Comparison of ENCODE assay signal across 13 cellular contexts in the genomic region with DNA sequence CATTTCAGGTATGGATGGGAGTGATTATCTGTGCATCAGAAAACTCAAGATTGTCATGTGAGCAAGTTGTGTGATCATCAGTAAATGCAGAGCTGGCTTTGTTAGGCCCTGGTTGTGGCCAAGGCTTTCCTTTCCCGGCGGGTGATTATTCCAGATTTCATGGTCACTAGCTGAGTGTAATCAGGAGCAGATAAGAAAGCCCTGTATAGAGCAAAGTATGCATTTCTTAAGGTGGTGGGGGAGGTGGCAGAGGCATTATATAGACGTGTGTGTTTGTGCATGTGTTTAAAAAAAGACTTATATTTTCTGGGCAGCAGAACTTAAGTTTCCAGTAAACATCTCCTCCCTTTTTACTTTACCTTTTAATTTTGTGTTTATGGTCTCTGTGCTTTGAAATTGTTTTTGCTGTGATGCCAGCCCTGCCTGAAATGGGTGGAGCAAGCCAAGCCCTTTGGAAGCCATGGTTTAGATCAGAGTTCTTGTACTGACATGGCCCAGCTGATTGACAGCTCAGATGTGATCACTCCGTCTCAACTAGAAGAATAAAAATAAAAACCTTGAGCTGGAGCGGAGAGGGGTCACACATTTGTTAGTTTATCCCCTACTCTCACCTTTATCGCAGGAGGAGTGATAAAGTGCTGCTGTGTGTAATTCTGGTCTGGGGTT. TPM values are rescaled to one million over a fixed set of nuclear protein-coding genes. Genes with fewer than 3 reads are reported as not detected.
DNase-seq lines count a peak whose midpoint lies in the region; ATAC-seq and TF ChIP-seq lines count a peak whose summit lies in the region.
"Had no signal": no experiment of that assay in that cellular context is flagged by ENCODE, and none has a peak within 500 bp of the region (broad histone marks: within the 10 kb centered on the region; RNA-seq: fewer than 3 reads in every experiment).

No MANE protein-coding gene starts in this region.

- H3K36me3 Mint-ChIP-seq in brain: peaks cover 14% of the 10 kb centered on the region
- H3K36me3 Mint-ChIP-seq in natural killer cell treated with Interleukin-12 subunit alpha and Interleukin-12 subunit beta and Interleukin-15 and Interleukin-18, amount 100 ng/mL, for 72 hours: peaks cover 4% of the 10 kb centered on the region

- H3K4me1 Mint-ChIP-seq in brain: peaks cover 92% of the 10 kb centered on the region
- H3K4me1 Mint-ChIP-seq in natural killer cell treated with Interleukin-12 subunit alpha and Interleukin-12 subunit beta and Interleukin-15 and Interleukin-18, amount 100 ng/mL, for 72 hours (ENCODE audit: low read depth in 2 of 2): peaks cover 81 to 95% of the 10 kb centered on the region in 2 donors

- peaks cover 100% of the 10 kb centered on the region for H3K4me1 ChIP-seq in BLaER1
- peaks cover 96% of the 10 kb centered on the region for H3K4me1 ChIP-seq in Loucy (ENCODE audit: insufficient read depth, low read length, poor library complexity, severe bottlenecking)

- H2AFZ ChIP-seq in Loucy (ENCODE audit: low read length): no peak overlapping the region

- no peaks in the 10 kb centered on the region for H3K9me2 ChIP-seq in Loucy (replicated peaks; ENCODE audit: low read depth, low read length)

- H3K27me3 ChIP-seq in BLaER1 (no peaks in the 10 kb centered on the region), Loucy (ENCODE audit: insufficient read depth, low read length, poor library complexity, severe bottlenecking) (no peaks in the 10 kb centered on the region)
- H3K27me3 ChIP-seq: breast epithelium, testis had no signal

- no peaks in the 10 kb centered on the region for H3K27me3 Mint-ChIP-seq in brain
- H3K27me3 Mint-ChIP-seq in natural killer cell treated with Interleukin-12 subunit alpha and Interleukin-12 subunit beta and Interleukin-15 and Interleukin-18, amount 100 ng/mL, for 72 hours: peaks cover 0 to 2% of the 10 kb centered on the region in 2 donors

- H3K9me3 ChIP-seq in BLaER1 (no peaks in the 10 kb centered on the region), Loucy (ENCODE audit: insufficient read depth, low read depth, low read length) (no peaks in the 10 kb centered on the region)
- H3K9me3 ChIP-seq: breast epithelium, Caco-2, testis had no signal

- H3K9me3 Mint-ChIP-seq in brain: peaks cover 0 to 1% (median 0%) of the 10 kb centered on the region in 5 experiments
- H3K9me3 Mint-ChIP-seq in natural killer cell treated with Interleukin-12 subunit alpha and Interleukin-12 subunit beta and Interleukin-15 and Interleukin-18, amount 100 ng/mL, for 72 hours: no peaks in the 10 kb centered on the region

- TF ChIP-seq CTCF in Loucy (conservative IDR thresholded peaks at IDR 0.05; ENCODE audit: low read length): no peak
- TF ChIP-seq CTCF in brain (conservative IDR thresholded peaks at IDR 0.05): no peak

- H3K27ac Mint-ChIP-seq in brain: peak overlapping the region in 3 of 5 experiments; percentile 71 to 93 (median 89)
- peak overlapping the region; percentile 75 to 77 for H3K27ac Mint-ChIP-seq in natural killer cell treated with Interleukin-12 subunit alpha and Interleukin-12 subunit beta and Interleukin-15 and Interleukin-18, amount 100 ng/mL, for 72 hours

- H3K4me2 ChIP-seq in BLaER1 (peak overlapping the region; percentile 94), Loucy (ENCODE audit: low read depth, low read length, poor library complexity, severe bottlenecking) (peak overlapping the region; percentile 89)

- H4K20me1 ChIP-seq in BLaER1: peaks cover 100% of the 10 kb centered on the region
- no peaks in the 10 kb centered on the region for H4K20me1 ChIP-seq in Loucy (ENCODE audit: insufficient read depth, low read length, poor library complexity, severe bottlenecking)

- peaks cover 19% of the 10 kb centered on the region for H3K36me3 ChIP-seq in BLaER1
- H3K36me3 ChIP-seq in Loucy (ENCODE audit: insufficient read depth, low read length): no peaks in the 10 kb centered on the region
- H3K36me3 ChIP-seq: breast epithelium had no signal

- H3K79me2 ChIP-seq in Loucy (ENCODE audit: insufficient read depth, low read length): peaks cover 95% of the 10 kb centered on the region

- H3F3A ChIP-seq in Loucy (ENCODE audit: low read depth): peaks cover 5% of the 10 kb centered on the region

- DNase-seq in natural killer cell treated with Interleukin-12 subunit alpha and Interleukin-12 subunit beta and Interleukin-15 and Interleukin-18, amount 100 ng/mL, for 72 hours (ENCODE audit: low spot score): no peak
- DNase-seq in stimulated activated CD4-positive, alpha-beta T cell treated with anti-CD3 and anti-CD28 coated beads, Interleukin-15, amount 100 ng/mL, for 24 hours: no peak
- DNase-seq: Caco-2; NCI-H748 treated with DMSO at 0.1 percent for 48 hours; stimulated activated CD4-positive, alpha-beta T cell treated with anti-CD3 and anti-CD28 coated beads, Interleukin-4, amount 100 ng/mL, for 24 hours; testis had no signal

- no peak overlapping the region for H3K4me3 ChIP-seq in BLaER1
- H3K4me3 ChIP-seq in Loucy (ENCODE audit: low read length, poor library complexity, severe bottlenecking): peak overlapping the region; percentile 19
- H3K4me3 ChIP-seq: breast epithelium, testis had no signal

- H3K27ac ChIP-seq in BLaER1: 0 out of 2 replicates have a peak overlapping the region, but pooled peaks have one; percentile 22
- H3K27ac ChIP-seq: breast epithelium, testis had no signal

- no peak overlapping the region for H3K9ac ChIP-seq in BLaER1
- peak overlapping the region; percentile 72 for H3K9ac ChIP-seq in Loucy (ENCODE audit: low read depth, low read length, poor library complexity, severe bottlenecking)

- H3K4me3 Mint-ChIP-seq in brain: peak overlapping the region in 2 of 5 experiments; percentile 3 to 45
- H3K4me3 Mint-ChIP-seq in natural killer cell treated with Interleukin-12 subunit alpha and Interleukin-12 subunit beta and Interleukin-15 and Interleukin-18, amount 100 ng/mL, for 72 hours: peak overlapping the region; percentile 83

- no peak for ATAC-seq in natural killer cell treated with Interleukin-12 subunit alpha and Interleukin-12 subunit beta and Interleukin-15 and Interleukin-18, amount 100 ng/mL, for 72 hours
- ATAC-seq in HG03095 (IDR thresholded peaks at IDR 0.05; ENCODE audit: unreplicated experiment): no peak
- no peak for ATAC-seq in HG03378 (IDR thresholded peaks at IDR 0.05; ENCODE audit: unreplicated experiment)
- ATAC-seq in GM19397 (IDR thresholded peaks at IDR 0.05; ENCODE audit: unreplicated experiment): no peak

RNA-seq across cellular contexts. Expression of a gene that starts 22.2 kb away (rescaled TPM):
- 7.8 TPM for polyA plus RNA-seq in brain (ENCODE audit: insufficient read depth, low read depth, low replicate concordance)
- 10 to 100 TPM; 13.5 to 47.4 TPM for total RNA-seq in natural killer cell treated with Interleukin-12 subunit alpha and Interleukin-12 subunit beta and Interleukin-15 and Interleukin-18, amount 100 ng/mL, for 72 hours
